Comparison of ENCODE assay signal across 1 cellular context in the genomic region with DNA sequence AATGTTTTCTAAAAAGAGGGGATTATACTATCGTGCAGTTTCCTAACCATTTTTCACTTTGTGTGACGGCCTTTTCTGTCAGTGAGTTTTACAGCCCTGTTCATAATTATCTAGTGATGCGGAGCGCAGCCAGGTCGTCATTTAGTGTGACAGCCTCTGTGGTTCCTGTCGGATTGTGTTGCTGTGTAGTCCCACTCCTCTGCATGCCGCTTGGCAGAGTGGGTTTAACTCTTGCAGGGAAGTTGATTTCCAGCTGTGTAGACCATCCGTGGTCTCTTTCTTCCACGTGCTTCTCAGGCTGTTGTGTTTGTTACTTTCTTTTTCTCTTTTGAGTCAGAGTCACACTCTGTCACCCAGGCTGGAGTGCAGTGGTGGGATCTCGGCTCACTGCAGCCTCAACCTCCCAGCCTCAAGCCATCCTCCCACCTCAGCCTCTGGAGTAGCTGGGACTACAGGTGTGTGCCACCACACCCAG.
TF ChIP-seq lines count a peak whose summit lies in the region.

No MANE protein-coding gene starts in this region.

TF ChIP-seq in IMR-90, 13 proteins besides CTCF, POLR2A, EP300 and RAD21 (continued from another document):
- TF ChIP-seq MXI1 (IDR thresholded peaks at IDR 0.05; ENCODE audit: borderline replicate concordance, low read depth, low read length): no peak
- no peak for TF ChIP-seq FOS (IDR thresholded peaks at IDR 0.05; ENCODE audit: low read depth, low read length)
- TF ChIP-seq MAZ (IDR thresholded peaks at IDR 0.05; ENCODE audit: borderline replicate concordance, low read depth, low read length): no peak
- TF ChIP-seq NFE2L2 (IDR thresholded peaks at IDR 0.05; ENCODE audit: low read depth, low read length): no peak
- TF ChIP-seq CHD1 (IDR thresholded peaks at IDR 0.05; ENCODE audit: low read depth, low read length): no peak
- TF ChIP-seq RFX5 (IDR thresholded peaks at IDR 0.05; ENCODE audit: low read depth, low read length): no peak
- TF ChIP-seq RCOR1 (IDR thresholded peaks at IDR 0.05; ENCODE audit: insufficient replicate concordance, low read length): no peak
- no peak for TF ChIP-seq BHLHE40 (IDR thresholded peaks at IDR 0.05; ENCODE audit: low read depth, low read length)
